Comparison of ENCODE assay signal across 13 cellular contexts in the genomic region with DNA sequence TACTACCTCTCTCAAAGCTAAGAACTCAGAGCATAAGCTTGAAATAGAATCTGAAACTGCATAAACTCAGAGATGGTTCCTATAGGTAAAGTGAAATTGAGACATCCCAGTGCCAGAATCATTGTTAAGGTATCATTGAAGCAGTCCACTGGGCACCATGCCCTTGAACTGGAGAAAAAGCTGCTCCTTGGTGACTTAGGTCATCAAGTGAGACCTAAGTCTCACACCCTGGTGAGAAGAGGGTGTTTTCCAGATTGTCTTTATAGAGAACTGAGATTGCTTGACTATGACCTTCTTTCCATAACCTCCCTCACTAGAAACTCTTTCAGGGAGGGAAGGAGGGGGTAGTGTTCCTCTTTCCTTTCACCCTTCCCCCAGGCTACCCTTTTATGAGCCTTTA. TPM values are rescaled to one million over a fixed set of nuclear protein-coding genes. Genes with fewer than 3 reads are reported as not detected.
DNase-seq lines count a peak whose midpoint lies in the region; ATAC-seq lines count a peak whose summit lies in the region.
"Had no signal": no experiment of that assay in that cellular context is flagged by ENCODE, and none has a peak within 500 bp of the region (broad histone marks: within the 10 kb centered on the region; RNA-seq: fewer than 3 reads in every experiment).

No MANE protein-coding gene starts in this region.

- CTCF ChIA-PET in activated naive CD4-positive, alpha-beta T cell treated with anti-CD3 and anti-CD28 coated beads for 36 hours (lab: Charles Lee), result interaction anchor here (0.8 to 1.4 kb wide), 4 partner anchors 11 to 23 kb away, joined by 3 to 4 read pairs (median 3); no protein-coding TSS in a partner anchor

- DNase-seq in activated naive CD4-positive, alpha-beta T cell treated with anti-CD3 and anti-CD28 coated beads for 36 hours, result peak; percentile 18
- DNase-seq in activated naive CD4-positive, alpha-beta T cell treated with anti-CD3 and anti-CD28 coated beads, Interleukin-2, amount 50 U/mL, for 16 hours, result no peak
- DNase-seq in cardiac septum (ENCODE audit: low spot score), result no peak
- DNase-seq in activated effector memory CD4-positive, alpha-beta T cell treated with anti-CD3 and anti-CD28 coated beads, Interleukin-2, amount 50 U/mL, for 16 hours, result no peak
- DNase-seq in DMS 273 (lab: John Stamatoyannopoulos, UW; ENCODE audit: unreplicated experiment), result no peak
- DNase-seq: naive thymus-derived CD8-positive, alpha-beta T cell; NCI-H524; stimulated activated CD4-positive, alpha-beta T cell treated with anti-CD3 and anti-CD28 coated beads, Interleukin-4, amount 100 ng/mL, for 1 hour; uterus had no signal

- H3K4me3 Mint-ChIP-seq in activated naive CD4-positive, alpha-beta T cell treated with anti-CD3 and anti-CD28 coated beads for 36 hours, result no peak overlapping the region
- H3K4me3 Mint-ChIP-seq in stimulated activated naive CD8-positive, alpha-beta T cell treated with anti-CD3 and anti-CD28 coated beads, Interleukin-15, Interleukin-2, amounts not matched to agents 100 ng/mL and 50 ng/mL, for 24 hours, result no peak overlapping the region
- H3K4me3 Mint-ChIP-seq: naive thymus-derived CD8-positive, alpha-beta T cell had no signal

- peaks cover 6% of the 10 kb centered on the region for H3K36me3 Mint-ChIP-seq in activated naive CD4-positive, alpha-beta T cell treated with anti-CD3 and anti-CD28 coated beads for 36 hours (ENCODE audit: low read depth)
- H3K36me3 Mint-ChIP-seq in stimulated activated naive CD8-positive, alpha-beta T cell treated with anti-CD3 and anti-CD28 coated beads, Interleukin-15, Interleukin-2, amounts not matched to agents 100 ng/mL and 50 ng/mL, for 24 hours (ENCODE audit: low read depth), result peaks cover 8% of the 10 kb centered on the region

- H3K9me3 Mint-ChIP-seq in activated naive CD4-positive, alpha-beta T cell treated with anti-CD3 and anti-CD28 coated beads for 36 hours, result peaks cover 13% of the 10 kb centered on the region
- H3K9me3 Mint-ChIP-seq in stimulated activated naive CD8-positive, alpha-beta T cell treated with anti-CD3 and anti-CD28 coated beads, Interleukin-15, Interleukin-2, amounts not matched to agents 100 ng/mL and 50 ng/mL, for 24 hours, result peaks cover 11% of the 10 kb centered on the region

- intact Hi-C loops in activated naive CD4-positive, alpha-beta T cell treated with anti-CD3 and anti-CD28 coated beads for 36 hours (cut with micrococcal nuclease), result no loop called here
- intact Hi-C loops in cardiac septum (cut with DNase I), result no loop called here

- no peaks in the 10 kb centered on the region for H3K27me3 Mint-ChIP-seq in activated naive CD4-positive, alpha-beta T cell treated with anti-CD3 and anti-CD28 coated beads for 36 hours (ENCODE audit: low read depth)
- H3K27me3 Mint-ChIP-seq in stimulated activated naive CD8-positive, alpha-beta T cell treated with anti-CD3 and anti-CD28 coated beads, Interleukin-15, Interleukin-2, amounts not matched to agents 100 ng/mL and 50 ng/mL, for 24 hours, result no peaks in the 10 kb centered on the region
- H3K27me3 Mint-ChIP-seq: naive thymus-derived CD8-positive, alpha-beta T cell had no signal

- peaks cover 49% of the 10 kb centered on the region for H3K4me1 Mint-ChIP-seq in activated naive CD4-positive, alpha-beta T cell treated with anti-CD3 and anti-CD28 coated beads for 36 hours (ENCODE audit: low read depth)
- H3K4me1 Mint-ChIP-seq in stimulated activated naive CD8-positive, alpha-beta T cell treated with anti-CD3 and anti-CD28 coated beads, Interleukin-15, Interleukin-2, amounts not matched to agents 100 ng/mL and 50 ng/mL, for 24 hours (ENCODE audit: low read depth), result peaks cover 57% of the 10 kb centered on the region

- H3K27ac Mint-ChIP-seq in activated naive CD4-positive, alpha-beta T cell treated with anti-CD3 and anti-CD28 coated beads for 36 hours, result no peak overlapping the region
- H3K27ac Mint-ChIP-seq in stimulated activated naive CD8-positive, alpha-beta T cell treated with anti-CD3 and anti-CD28 coated beads, Interleukin-15, Interleukin-2, amounts not matched to agents 100 ng/mL and 50 ng/mL, for 24 hours, result peak overlapping the region; percentile 18

- ATAC-seq in GM21737 (IDR thresholded peaks at IDR 0.05; ENCODE audit: unreplicated experiment) (peak; percentile 79), HG03432 (IDR thresholded peaks at IDR 0.05; ENCODE audit: unreplicated experiment) (peak; percentile 81)
- ATAC-seq: K562 had no signal

RNA-seq across cellular contexts. Expression of a gene that starts 9.4 kb away (rescaled TPM):
- not detected for total RNA-seq in activated naive CD4-positive, alpha-beta T cell treated with anti-CD3 and anti-CD28 coated beads for 36 hours
- total RNA-seq in cardiac septum, result not detected
- total RNA-seq: K562; naive thymus-derived CD8-positive, alpha-beta T cell; uterus had no signal
